ENCODE assay signal across 16 cellular contexts in genomic region chr5:93360436-93361100, GRCh38.
DNase-seq lines count a peak whose midpoint lies in the region; ATAC-seq, FAIRE-seq and TF ChIP-seq lines count a peak whose summit lies in the region.
"Had no signal": no experiment of that assay in that cellular context is flagged by ENCODE, and none has a peak within 500 bp of the region (broad histone marks: within the 10 kb centered on the region; RNA-seq: fewer than 3 reads in every experiment).

No MANE protein-coding gene starts in this region.

- 81% methylated on average over 5 of the region's 5 CpGs for WGBS in right cardiac atrium
- WGBS in gastroesophageal sphincter (ENCODE audit: low coverage in 1 of 2), 2 donors, result 81 to 83% methylated on average over 5 of the region's 5 CpGs

- 0 out of 2 replicates have a peak overlapping the region, but pooled peaks have one; percentile 52 for H3K4me3 ChIP-seq in ACC112 (ENCODE audit: low read depth, low read length)
- H3K4me3 ChIP-seq in PC-9, result peak overlapping the region; percentile 10; the same call in 1 of the 2 replicates
- H3K4me3 ChIP-seq in endothelial cell of umbilical vein (replicated peaks in 1 of 3; ENCODE audit: insufficient read depth in 1 of 3, low read depth in 1 of 3, low read length in 3 of 3), result no peak overlapping the region
- no peak overlapping the region for H3K4me3 ChIP-seq in left ventricle myocardium inferior
- no peak overlapping the region for H3K4me3 ChIP-seq in right cardiac atrium (ENCODE audit: low read length)
- H3K4me3 ChIP-seq in gastroesophageal sphincter, result no peak overlapping the region
- H3K4me3 ChIP-seq: HAP-1 had no signal

- TF ChIP-seq POLR2A in endothelial cell of umbilical vein (IDR thresholded peaks at IDR 0.05; ENCODE audit: low read depth, low read length) (no peak), gastroesophageal sphincter (IDR thresholded peaks at IDR 0.05) (no peak)

- no peaks in the 10 kb centered on the region for H4K20me1 ChIP-seq in PC-9 (ENCODE audit: insufficient read depth)
- H4K20me1 ChIP-seq in endothelial cell of umbilical vein (replicated peaks; ENCODE audit: control insufficient read depth, extremely low read depth, insufficient read depth, low read length), result no peaks in the 10 kb centered on the region

- BruUV-seq in PC-9 (replicated peaks; lab: Mats Ljungman, UMichigan), result no TSS peak
- no TSS peak for BruUV-seq in endothelial cell of umbilical vein (replicated peaks; lab: Mats Ljungman, UMichigan)

- H3K27ac Mint-ChIP-seq in osteocyte (ENCODE audit: unreplicated experiment), result peak overlapping the region; percentile 89

- H3K9ac ChIP-seq in endothelial cell of umbilical vein (replicated peaks; ENCODE audit: extremely low read depth, insufficient read depth, low read length), result peak overlapping the region; percentile 73

- no peaks in the 10 kb centered on the region for H3K36me3 Mint-ChIP-seq in osteocyte (ENCODE audit: unreplicated experiment)

- no peaks in the 10 kb centered on the region for H3K9me2 ChIP-seq in PC-9 (ENCODE audit: insufficient read depth)

- H3K27ac ChIP-seq in ACC112 (ENCODE audit: low read depth, low read length) (peak overlapping the region; percentile 94), PC-9 (peak overlapping the region; percentile 66), endothelial cell of umbilical vein (ENCODE audit: insufficient read depth, low read depth, low read length) (peak overlapping the region; percentile 91), left ventricle myocardium inferior (replicated peaks) (no peak overlapping the region), right cardiac atrium (ENCODE audit: low read length) (no peak overlapping the region), gastroesophageal sphincter (no peak overlapping the region)
- H3K27ac ChIP-seq: HL-60 had no signal

- no peak for TF ChIP-seq CTCF in PC-9 (conservative IDR thresholded peaks at IDR 0.05)
- TF ChIP-seq CTCF in endothelial cell of umbilical vein (IDR thresholded peaks at IDR 0.05; ENCODE audit: extremely low read depth in 1 of 2, insufficient read depth in 1 of 2, low read depth in 1 of 2, low read length in 2 of 2), result no peak
- no peak for TF ChIP-seq CTCF in osteocyte (IDR thresholded peaks at IDR 0.05)
- no peak for TF ChIP-seq CTCF in left ventricle myocardium inferior (IDR thresholded peaks at IDR 0.05; ENCODE audit: borderline replicate concordance)
- no peak for TF ChIP-seq CTCF in gastroesophageal sphincter (IDR thresholded peaks at IDR 0.05)

- H3K27me3 ChIP-seq in ACC112 (ENCODE audit: insufficient read depth, low read length), result no peaks in the 10 kb centered on the region
- H3K27me3 ChIP-seq in PC-9 (ENCODE audit: insufficient read depth, low read depth), result no peaks in the 10 kb centered on the region
- H3K27me3 ChIP-seq in endothelial cell of umbilical vein (ENCODE audit: control insufficient read depth in 2 of 2, insufficient read depth in 2 of 2, low read length in 2 of 2), result no peaks in the 10 kb centered on the region
- H3K27me3 ChIP-seq in left ventricle myocardium inferior (ENCODE audit: low read depth), result no peaks in the 10 kb centered on the region
- no peaks in the 10 kb centered on the region for H3K27me3 ChIP-seq in right cardiac atrium (ENCODE audit: control insufficient read depth, insufficient read depth)
- no peaks in the 10 kb centered on the region for H3K27me3 ChIP-seq in gastroesophageal sphincter

- no peaks in the 10 kb centered on the region for H3F3A ChIP-seq in PC-9 (ENCODE audit: insufficient read depth, low read depth)

- 0 out of 2 replicates have a peak overlapping the region, but pooled peaks have one; percentile 5 for H3K4me2 ChIP-seq in PC-9
- peak overlapping the region; percentile 65 for H3K4me2 ChIP-seq in endothelial cell of umbilical vein (ENCODE audit: insufficient read depth, low read length)

- dilution Hi-C loops in endothelial cell of umbilical vein (cut with MboI; ENCODE audit: extremely low pct_ligation_motif_present, low sequenced_read_pairs), result no loop called here

- intact Hi-C loops in PC-9 (cut with micrococcal nuclease; ENCODE audit: unreplicated experiment) (no loop called here), endothelial cell of umbilical vein (cut with micrococcal nuclease) (loop anchor here (5.0 kb wide), 1 partner anchor 62 kb away; no protein-coding TSS in a partner anchor), left ventricle myocardium inferior (cut with micrococcal nuclease) (no loop called here), right cardiac atrium (cut with DNase I) (no loop called here)

- H3K36me3 ChIP-seq in ACC112 (ENCODE audit: insufficient read depth, low read length) (no peaks in the 10 kb centered on the region), PC-9 (ENCODE audit: low read depth) (no peaks in the 10 kb centered on the region), endothelial cell of umbilical vein (ENCODE audit: control insufficient read depth in 2 of 2, extremely low read depth in 1 of 2, insufficient read depth in 2 of 2, low read length in 2 of 2) (no peaks in the 10 kb centered on the region), left ventricle myocardium inferior (no peaks in the 10 kb centered on the region), gastroesophageal sphincter (no peaks in the 10 kb centered on the region)
- H3K36me3 ChIP-seq: HAP-1 had no signal

- H3K4me3 Mint-ChIP-seq in osteocyte (ENCODE audit: unreplicated experiment), result no peak overlapping the region

- no peak overlapping the region for H2AFZ ChIP-seq in ACC112 (ENCODE audit: low read length, unreplicated experiment)
- no peak overlapping the region for H2AFZ ChIP-seq in PC-9
- no peak overlapping the region for H2AFZ ChIP-seq in endothelial cell of umbilical vein (ENCODE audit: low read depth, low read length)

- no peak for TF ChIP-seq EP300 in gastroesophageal sphincter (IDR thresholded peaks at IDR 0.05)

- H3K79me2 ChIP-seq in ACC112 (ENCODE audit: control insufficient read depth, insufficient read depth, low read length, unreplicated experiment) (no peaks in the 10 kb centered on the region), PC-9 (ENCODE audit: low read depth) (no peaks in the 10 kb centered on the region), endothelial cell of umbilical vein (ENCODE audit: control insufficient read depth, insufficient read depth, low read length) (no peaks in the 10 kb centered on the region)

- no peaks in the 10 kb centered on the region for H3K27me3 Mint-ChIP-seq in osteocyte (ENCODE audit: unreplicated experiment)

- no peak for ATAC-seq in right cardiac atrium
- no peak for ATAC-seq in gastroesophageal sphincter

- POLR2A ChIA-PET in PC-9 (lab: Charles Lee; ENCODE audit: unreplicated experiment) (no interaction called here), endothelial cell of umbilical vein (lab: Charles Lee) (no interaction called here)

- no peaks in the 10 kb centered on the region for H3K9me3 Mint-ChIP-seq in osteocyte (ENCODE audit: unreplicated experiment)

- no peak for FAIRE-seq in endothelial cell of umbilical vein (lab: Jason Lieb, UNC)
- FAIRE-seq: A204.1 had no signal

- H3K9me3 ChIP-seq in PC-9 (ENCODE audit: insufficient read depth, low read depth) (no peaks in the 10 kb centered on the region), endothelial cell of umbilical vein (replicated peaks; ENCODE audit: control insufficient read depth, insufficient read depth, low read length) (no peaks in the 10 kb centered on the region), left ventricle myocardium inferior (replicated peaks) (peaks cover 2% of the 10 kb centered on the region), right cardiac atrium (ENCODE audit: control insufficient read depth, low read length) (no peaks in the 10 kb centered on the region), gastroesophageal sphincter (no peaks in the 10 kb centered on the region)
- H3K9me3 ChIP-seq: Caco-2, HAP-1 had no signal

- CTCF ChIA-PET in PC-9 (lab: Charles Lee), result no interaction called here
- CTCF ChIA-PET in endothelial cell of umbilical vein (lab: Charles Lee), result interaction anchor here (1.5 to 2.1 kb wide), 5 partner anchors 87 to 452 kb away, joined by 8 to 19 read pairs (median 11); partner anchors contain the start of gene NR2F1

- no peak for DNase-seq in PC-9
- peak; percentile 65 for DNase-seq in endothelial cell of umbilical vein (ENCODE audit: low read depth, low spot score)
- DNase-seq in osteocyte (ENCODE audit: extremely low spot score, unreplicated experiment), result no peak
- no peak for DNase-seq in left ventricle myocardium inferior
- DNase-seq in right cardiac atrium, result no peak
- DNase-seq in hippocampal formation (lab: John Stamatoyannopoulos, UW), result no peak
- DNase-seq: AML-193, Caco-2, KBM-7, NCI-H187, Right ventricle myocardium superior had no signal

- no peaks in the 10 kb centered on the region for H3K9me1 ChIP-seq in endothelial cell of umbilical vein (replicated peaks; ENCODE audit: control insufficient read depth, extremely low read depth, insufficient read depth, low read length)

- H3K4me1 ChIP-seq in ACC112 (ENCODE audit: control insufficient read depth, insufficient read depth, low read length, unreplicated experiment) (peaks cover 46% of the 10 kb centered on the region), PC-9 (replicated peaks; ENCODE audit: insufficient read depth) (peaks cover 17% of the 10 kb centered on the region), endothelial cell of umbilical vein (ENCODE audit: control insufficient read depth, extremely low read depth, insufficient read depth, low read length) (peaks cover 53% of the 10 kb centered on the region), left ventricle myocardium inferior (peaks cover 11% of the 10 kb centered on the region), right cardiac atrium (ENCODE audit: control insufficient read depth, insufficient read depth, low read length) (peaks cover 2% of the 10 kb centered on the region), gastroesophageal sphincter (no peaks in the 10 kb centered on the region)
- H3K4me1 ChIP-seq: Caco-2, HAP-1 had no signal

- H3K4me1 Mint-ChIP-seq in osteocyte (ENCODE audit: unreplicated experiment), result peaks cover 51% of the 10 kb centered on the region

TF ChIP-seq in endothelial cell of umbilical vein, 7 proteins besides CTCF, POLR2A, EP300 and RAD21:
- TF ChIP-seq FOS (IDR thresholded peaks at IDR 0.05; ENCODE audit: borderline replicate concordance, insufficient read depth, low read length), result no peak
- no peak for TF ChIP-seq GATA2 (IDR thresholded peaks at IDR 0.05; ENCODE audit: insufficient read depth, insufficient read length, low read depth, low read length)
- TF ChIP-seq EZH2 (IDR thresholded peaks at IDR 0.05; ENCODE audit: borderline replicate concordance, low read depth, low read length, severe bottlenecking), result no peak
- TF ChIP-seq POLR2AphosphoS5 (IDR thresholded peaks at IDR 0.05; ENCODE audit: insufficient read depth, low read depth, low read length), result no peak
- TF ChIP-seq MYC (IDR thresholded peaks at IDR 0.05; ENCODE audit: low read depth, low read length), result no peak
- TF ChIP-seq MAX (IDR thresholded peaks at IDR 0.05; ENCODE audit: insufficient read depth, insufficient read length), result no peak
- TF ChIP-seq JUN (IDR thresholded peaks at IDR 0.05; ENCODE audit: borderline replicate concordance, insufficient read depth, insufficient read length, low read depth), result no peak

Comparison
In these comparisons a context has a peak if more than half of its experiments do, and no peak if none do; other contexts are left out.
1. H3K27ac ChIP-seq: peak in ACC112 (single experiment), PC-9 (single experiment) and endothelial cell of umbilical vein (single experiment); none in left ventricle myocardium inferior (single experiment), right cardiac atrium (single experiment) and gastroesophageal sphincter (0 of 4).
2. H3K4me3 ChIP-seq: peak in ACC112 (single experiment) and PC-9 (single experiment); none in endothelial cell of umbilical vein (0 of 3), left ventricle myocardium inferior (single experiment), right cardiac atrium (single experiment) and gastroesophageal sphincter (0 of 2).